Comparison of ENCODE assay signal across 1 cellular context in the genomic region with DNA sequence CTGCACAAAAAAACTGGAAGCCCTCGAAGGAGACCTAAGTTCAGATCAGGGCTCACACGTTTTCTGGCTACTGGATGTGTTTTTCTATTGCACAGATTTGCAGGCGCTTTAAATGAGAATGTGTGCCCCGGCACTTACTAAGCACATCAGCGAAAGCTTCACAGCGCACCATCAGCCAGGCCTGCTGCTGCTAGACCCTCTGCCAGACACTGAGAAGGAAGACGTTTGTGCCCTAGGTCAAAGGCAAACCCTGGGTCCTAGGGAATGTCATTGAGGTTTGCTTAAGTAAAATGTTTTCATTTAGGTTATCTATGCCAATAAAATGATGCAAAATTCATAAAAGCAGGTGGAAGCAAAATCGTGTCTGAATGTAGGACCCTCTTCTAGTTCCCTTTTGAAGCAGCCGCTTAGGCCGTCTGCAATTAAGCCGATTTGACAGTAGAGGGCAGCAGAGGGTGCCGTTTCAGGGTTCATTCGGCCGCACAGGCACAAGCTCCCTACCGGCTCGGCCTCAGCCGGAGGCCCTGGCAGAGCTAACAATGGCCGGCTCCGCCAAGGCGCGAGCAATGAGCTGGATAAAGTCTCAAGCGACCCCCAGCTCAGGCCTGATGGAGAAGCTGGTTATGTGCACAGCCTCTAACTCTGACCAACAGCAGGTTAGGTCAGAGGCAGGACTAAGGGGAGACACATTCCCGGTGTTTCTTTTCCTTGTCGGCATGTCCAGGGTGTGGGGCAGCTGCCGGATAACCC.
TF ChIP-seq lines count a peak whose summit lies in the region.

No MANE protein-coding gene starts in this region.

TF ChIP-seq in HepG2, 621 proteins besides CTCF, POLR2A, EP300 and RAD21 (continued from another document and continues in another):
- no peak for TF ChIP-seq LCORL (IDR thresholded peaks at IDR 0.05)
- TF ChIP-seq LCORL (CRISPR knock-in tag; IDR thresholded peaks at IDR 0.05), result no peak
- TF ChIP-seq, protein P1, sequence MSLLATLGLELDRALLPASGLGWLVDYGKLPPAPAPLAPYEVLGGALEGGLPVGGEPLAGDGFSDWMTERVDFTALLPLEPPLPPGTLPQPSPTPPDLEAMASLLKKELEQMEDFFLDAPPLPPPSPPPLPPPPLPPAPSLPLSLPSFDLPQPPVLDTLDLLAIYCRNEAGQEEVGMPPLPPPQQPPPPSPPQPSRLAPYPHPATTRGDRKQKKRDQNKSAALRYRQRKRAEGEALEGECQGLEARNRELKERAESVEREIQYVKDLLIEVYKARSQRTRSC (CRISPR knock-in tag; IDR thresholded peaks at IDR 0.05; ENCODE audit: low read depth), result no peak
- no peak for TF ChIP-seq IKZF1 (IDR thresholded peaks at IDR 0.05)
- no peak for TF ChIP-seq ZBTB21 (CRISPR knock-in tag; IDR thresholded peaks at IDR 0.05)
- no peak for TF ChIP-seq REPIN1 (CRISPR knock-in tag; IDR thresholded peaks at IDR 0.05; ENCODE audit: borderline replicate concordance, low read depth)
- TF ChIP-seq ZNF546 (CRISPR knock-in tag; conservative IDR thresholded peaks at IDR 0.05), result no peak
- no peak for TF ChIP-seq ZNF24 (IDR thresholded peaks at IDR 0.05)
- no peak for TF ChIP-seq ZNF776 (CRISPR knock-in tag; IDR thresholded peaks at IDR 0.05)
- peak; percentile 90 for TF ChIP-seq XRCC5 (optimal IDR thresholded peaks at IDR 0.05; ENCODE audit: low read length)
- TF ChIP-seq, protein P2, sequence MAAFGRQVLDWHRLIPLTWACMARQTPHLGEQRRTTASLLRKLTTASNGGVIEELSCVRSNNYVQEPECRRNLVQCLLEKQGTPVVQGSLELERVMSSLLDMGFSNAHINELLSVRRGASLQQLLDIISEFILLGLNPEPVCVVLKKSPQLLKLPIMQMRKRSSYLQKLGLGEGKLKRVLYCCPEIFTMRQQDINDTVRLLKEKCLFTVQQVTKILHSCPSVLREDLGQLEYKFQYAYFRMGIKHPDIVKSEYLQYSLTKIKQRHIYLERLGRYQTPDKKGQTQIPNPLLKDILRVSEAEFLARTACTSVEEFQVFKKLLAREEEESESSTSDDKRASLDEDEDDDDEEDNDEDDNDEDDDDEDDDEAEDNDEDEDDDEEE (CRISPR knock-in tag; IDR thresholded peaks at IDR 0.05), result no peak
- TF ChIP-seq, protein P3, sequence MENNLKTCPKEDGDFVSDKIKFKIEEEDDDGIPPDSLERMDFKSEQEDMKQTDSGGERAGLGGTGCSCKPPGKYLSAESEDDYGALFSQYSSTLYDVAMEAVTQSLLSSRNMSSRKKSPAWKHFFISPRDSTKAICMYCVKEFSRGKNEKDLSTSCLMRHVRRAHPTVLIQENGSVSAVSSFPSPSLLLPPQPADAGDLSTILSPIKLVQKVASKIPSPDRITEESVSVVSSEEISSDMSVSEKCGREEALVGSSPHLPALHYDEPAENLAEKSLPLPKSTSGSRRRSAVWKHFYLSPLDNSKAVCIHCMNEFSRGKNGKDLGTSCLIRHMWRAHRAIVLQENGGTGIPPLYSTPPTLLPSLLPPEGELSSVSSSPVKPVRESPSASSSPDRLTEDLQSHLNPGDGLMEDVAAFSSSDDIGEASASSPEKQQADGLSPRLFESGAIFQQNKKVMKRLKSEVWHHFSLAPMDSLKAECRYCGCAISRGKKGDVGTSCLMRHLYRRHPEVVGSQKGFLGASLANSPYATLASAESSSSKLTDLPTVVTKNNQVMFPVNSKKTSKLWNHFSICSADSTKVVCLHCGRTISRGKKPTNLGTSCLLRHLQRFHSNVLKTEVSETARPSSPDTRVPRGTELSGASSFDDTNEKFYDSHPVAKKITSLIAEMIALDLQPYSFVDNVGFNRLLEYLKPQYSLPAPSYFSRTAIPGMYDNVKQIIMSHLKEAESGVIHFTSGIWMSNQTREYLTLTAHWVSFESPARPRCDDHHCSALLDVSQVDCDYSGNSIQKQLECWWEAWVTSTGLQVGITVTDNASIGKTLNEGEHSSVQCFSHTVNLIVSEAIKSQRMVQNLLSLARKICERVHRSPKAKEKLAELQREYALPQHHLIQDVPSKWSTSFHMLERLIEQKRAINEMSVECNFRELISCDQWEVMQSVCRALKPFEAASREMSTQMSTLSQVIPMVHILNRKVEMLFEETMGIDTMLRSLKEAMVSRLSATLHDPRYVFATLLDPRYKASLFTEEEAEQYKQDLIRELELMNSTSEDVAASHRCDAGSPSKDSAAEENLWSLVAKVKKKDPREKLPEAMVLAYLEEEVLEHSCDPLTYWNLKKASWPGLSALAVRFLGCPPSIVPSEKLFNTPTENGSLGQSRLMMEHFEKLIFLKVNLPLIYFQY (CRISPR knock-in tag; IDR thresholded peaks at IDR 0.05; ENCODE audit: borderline replicate concordance), result 0 out of 2 replicates have a peak, but pooled peaks have one; percentile 23
- TF ChIP-seq TAF15 (IDR thresholded peaks at IDR 0.05; ENCODE audit: low read depth, low read length, poor library complexity, severe bottlenecking), result no peak
- TF ChIP-seq ZNF850 (CRISPR knock-in tag; conservative IDR thresholded peaks at IDR 0.05), result no peak
- no peak for TF ChIP-seq ZNF260 (CRISPR knock-in tag; IDR thresholded peaks at IDR 0.05; ENCODE audit: borderline replicate concordance, low read depth)
- no peak for TF ChIP-seq TBP (CRISPR knock-in tag; IDR thresholded peaks at IDR 0.05)
- peak; percentile 32; the same call in 1 of the 2 replicates for TF ChIP-seq GATAD2A (CRISPR knock-in tag; IDR thresholded peaks at IDR 0.05)
- TF ChIP-seq RARG (CRISPR knock-in tag; IDR thresholded peaks at IDR 0.05; ENCODE audit: low read depth), result no peak
- TF ChIP-seq IKZF4 (CRISPR knock-in tag; IDR thresholded peaks at IDR 0.05; ENCODE audit: borderline replicate concordance, low read depth, not compliant biosample characterization), result no peak
- TF ChIP-seq, protein P4, sequence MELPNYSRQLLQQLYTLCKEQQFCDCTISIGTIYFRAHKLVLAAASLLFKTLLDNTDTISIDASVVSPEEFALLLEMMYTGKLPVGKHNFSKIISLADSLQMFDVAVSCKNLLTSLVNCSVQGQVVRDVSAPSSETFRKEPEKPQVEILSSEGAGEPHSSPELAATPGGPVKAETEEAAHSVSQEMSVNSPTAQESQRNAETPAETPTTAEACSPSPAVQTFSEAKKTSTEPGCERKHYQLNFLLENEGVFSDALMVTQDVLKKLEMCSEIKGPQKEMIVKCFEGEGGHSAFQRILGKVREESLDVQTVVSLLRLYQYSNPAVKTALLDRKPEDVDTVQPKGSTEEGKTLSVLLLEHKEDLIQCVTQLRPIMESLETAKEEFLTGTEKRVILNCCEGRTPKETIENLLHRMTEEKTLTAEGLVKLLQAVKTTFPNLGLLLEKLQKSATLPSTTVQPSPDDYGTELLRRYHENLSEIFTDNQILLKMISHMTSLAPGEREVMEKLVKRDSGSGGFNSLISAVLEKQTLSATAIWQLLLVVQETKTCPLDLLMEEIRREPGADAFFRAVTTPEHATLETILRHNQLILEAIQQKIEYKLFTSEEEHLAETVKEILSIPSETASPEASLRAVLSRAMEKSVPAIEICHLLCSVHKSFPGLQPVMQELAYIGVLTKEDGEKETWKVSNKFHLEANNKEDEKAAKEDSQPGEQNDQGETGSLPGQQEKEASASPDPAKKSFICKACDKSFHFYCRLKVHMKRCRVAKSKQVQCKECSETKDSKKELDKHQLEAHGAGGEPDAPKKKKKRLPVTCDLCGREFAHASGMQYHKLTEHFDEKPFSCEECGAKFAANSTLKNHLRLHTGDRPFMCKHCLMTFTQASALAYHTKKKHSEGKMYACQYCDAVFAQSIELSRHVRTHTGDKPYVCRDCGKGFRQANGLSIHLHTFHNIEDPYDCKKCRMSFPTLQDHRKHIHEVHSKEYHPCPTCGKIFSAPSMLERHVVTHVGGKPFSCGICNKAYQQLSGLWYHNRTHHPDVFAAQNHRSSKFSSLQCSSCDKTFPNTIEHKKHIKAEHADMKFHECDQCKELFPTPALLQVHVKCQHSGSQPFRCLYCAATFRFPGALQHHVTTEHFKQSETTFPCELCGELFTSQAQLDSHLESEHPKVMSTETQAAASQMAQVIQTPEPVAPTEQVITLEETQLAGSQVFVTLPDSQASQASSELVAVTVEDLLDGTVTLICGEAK (IDR thresholded peaks at IDR 0.05), result no peak
- TF ChIP-seq, protein P4 (CRISPR knock-in tag; IDR thresholded peaks at IDR 0.05), result no peak
- TF ChIP-seq, protein P5, sequence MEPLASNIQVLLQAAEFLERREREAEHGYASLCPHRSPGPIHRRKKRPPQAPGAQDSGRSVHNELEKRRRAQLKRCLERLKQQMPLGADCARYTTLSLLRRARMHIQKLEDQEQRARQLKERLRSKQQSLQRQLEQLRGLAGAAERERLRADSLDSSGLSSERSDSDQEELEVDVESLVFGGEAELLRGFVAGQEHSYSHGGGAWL (CRISPR knock-in tag; IDR thresholded peaks at IDR 0.05), result no peak
- TF ChIP-seq, protein P6, sequence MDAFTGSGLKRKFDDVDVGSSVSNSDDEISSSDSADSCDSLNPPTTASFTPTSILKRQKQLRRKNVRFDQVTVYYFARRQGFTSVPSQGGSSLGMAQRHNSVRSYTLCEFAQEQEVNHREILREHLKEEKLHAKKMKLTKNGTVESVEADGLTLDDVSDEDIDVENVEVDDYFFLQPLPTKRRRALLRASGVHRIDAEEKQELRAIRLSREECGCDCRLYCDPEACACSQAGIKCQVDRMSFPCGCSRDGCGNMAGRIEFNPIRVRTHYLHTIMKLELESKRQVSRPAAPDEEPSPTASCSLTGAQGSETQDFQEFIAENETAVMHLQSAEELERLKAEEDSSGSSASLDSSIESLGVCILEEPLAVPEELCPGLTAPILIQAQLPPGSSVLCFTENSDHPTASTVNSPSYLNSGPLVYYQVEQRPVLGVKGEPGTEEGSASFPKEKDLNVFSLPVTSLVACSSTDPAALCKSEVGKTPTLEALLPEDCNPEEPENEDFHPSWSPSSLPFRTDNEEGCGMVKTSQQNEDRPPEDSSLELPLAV (CRISPR knock-in tag; conservative IDR thresholded peaks at IDR 0.05; ENCODE audit: low read depth), result no peak
- TF ChIP-seq ZNF496 (CRISPR knock-in tag; IDR thresholded peaks at IDR 0.05; ENCODE audit: insufficient replicate concordance), result no peak
- TF ChIP-seq ATAD3A (CRISPR knock-in tag; IDR thresholded peaks at IDR 0.05), result no peak
- TF ChIP-seq, protein P7, sequence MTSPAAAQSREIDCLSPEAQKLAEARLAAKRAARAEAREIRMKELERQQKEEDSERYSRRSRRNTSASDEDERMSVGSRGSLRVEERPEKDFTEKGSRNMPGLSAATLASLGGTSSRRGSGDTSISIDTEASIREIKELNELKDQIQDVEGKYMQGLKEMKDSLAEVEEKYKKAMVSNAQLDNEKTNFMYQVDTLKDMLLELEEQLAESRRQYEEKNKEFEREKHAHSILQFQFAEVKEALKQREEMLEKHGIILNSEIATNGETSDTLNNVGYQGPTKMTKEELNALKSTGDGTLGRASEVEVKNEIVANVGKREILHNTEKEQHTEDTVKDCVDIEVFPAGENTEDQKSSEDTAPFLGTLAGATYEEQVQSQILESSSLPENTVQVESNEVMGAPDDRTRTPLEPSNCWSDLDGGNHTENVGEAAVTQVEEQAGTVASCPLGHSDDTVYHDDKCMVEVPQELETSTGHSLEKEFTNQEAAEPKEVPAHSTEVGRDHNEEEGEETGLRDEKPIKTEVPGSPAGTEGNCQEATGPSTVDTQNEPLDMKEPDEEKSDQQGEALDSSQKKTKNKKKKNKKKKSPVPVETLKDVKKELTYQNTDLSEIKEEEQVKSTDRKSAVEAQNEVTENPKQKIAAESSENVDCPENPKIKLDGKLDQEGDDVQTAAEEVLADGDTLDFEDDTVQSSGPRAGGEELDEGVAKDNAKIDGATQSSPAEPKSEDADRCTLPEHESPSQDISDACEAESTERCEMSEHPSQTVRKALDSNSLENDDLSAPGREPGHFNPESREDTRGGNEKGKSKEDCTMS (CRISPR knock-in tag; conservative IDR thresholded peaks at IDR 0.05), result no peak
- TF ChIP-seq KLF13 (CRISPR knock-in tag; IDR thresholded peaks at IDR 0.05), result no peak
- TF ChIP-seq, protein P8, sequence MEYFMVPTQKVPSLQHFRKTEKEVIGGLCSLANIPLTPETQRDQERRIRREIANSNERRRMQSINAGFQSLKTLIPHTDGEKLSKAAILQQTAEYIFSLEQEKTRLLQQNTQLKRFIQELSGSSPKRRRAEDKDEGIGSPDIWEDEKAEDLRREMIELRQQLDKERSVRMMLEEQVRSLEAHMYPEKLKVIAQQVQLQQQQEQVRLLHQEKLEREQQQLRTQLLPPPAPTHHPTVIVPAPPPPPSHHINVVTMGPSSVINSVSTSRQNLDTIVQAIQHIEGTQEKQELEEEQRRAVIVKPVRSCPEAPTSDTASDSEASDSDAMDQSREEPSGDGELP (IDR thresholded peaks at IDR 0.05; ENCODE audit: borderline replicate concordance, low read depth), result no peak
- no peak for TF ChIP-seq ZBTB8A (CRISPR knock-in tag; IDR thresholded peaks at IDR 0.05; ENCODE audit: borderline replicate concordance, low read depth)
- 0 out of 2 replicates have a peak, but pooled peaks have one; percentile 51 for TF ChIP-seq MYNN (CRISPR knock-in tag; IDR thresholded peaks at IDR 0.05; ENCODE audit: low read depth)
- TF ChIP-seq HNF4A (CRISPR knock-in tag; IDR thresholded peaks at IDR 0.05), result peak; percentile 17; the same call in 1 of the 2 replicates
- no peak for TF ChIP-seq NR2F1 (CRISPR knock-in tag; IDR thresholded peaks at IDR 0.05)
- TF ChIP-seq MBNL3 (CRISPR knock-in tag; conservative IDR thresholded peaks at IDR 0.05), result no peak
- TF ChIP-seq NR2F2 (IDR thresholded peaks at IDR 0.05; ENCODE audit: borderline replicate concordance, low read depth), result no peak
- TF ChIP-seq SAP130 (CRISPR knock-in tag; IDR thresholded peaks at IDR 0.05; ENCODE audit: low read depth), result no peak
- TF ChIP-seq KDM5B (CRISPR knock-in tag; IDR thresholded peaks at IDR 0.05; ENCODE audit: borderline replicate concordance), result no peak; the same call in 1 of the 2 replicates
- peak; percentile 71; the same call in 1 of the 2 replicates for TF ChIP-seq ZNF230 (CRISPR knock-in tag; IDR thresholded peaks at IDR 0.05)
- TF ChIP-seq TRIM24 (CRISPR knock-in tag; IDR thresholded peaks at IDR 0.05), result no peak
- no peak for TF ChIP-seq ELF4 (CRISPR knock-in tag; IDR thresholded peaks at IDR 0.05; ENCODE audit: borderline replicate concordance)
